Comparison of ENCODE assay signal across 16 cellular contexts in genomic region chr22:28345304-28345703, GRCh38.
A peak's percentile ranks its signal among the peaks of the same experiment; 100 is the strongest.
DNase-seq lines count a peak whose midpoint lies in the region; ATAC-seq, FAIRE-seq and TF ChIP-seq lines count a peak whose summit lies in the region.
"Had no signal": no experiment of that assay in that cellular context is flagged by ENCODE, and none has a peak within 500 bp of the region (broad histone marks: within the 10 kb centered on the region; RNA-seq: fewer than 3 reads in every experiment).

No MANE protein-coding gene starts in this region.

- WGBS in right cardiac atrium = 56% methylated on average over 2 of the region's 2 CpGs
- WGBS in testis, 2 donors = 59 to 68% methylated on average over 2 of the region's 2 CpGs

- no peaks in the 10 kb centered on the region for H3K4me1 ChIP-seq in astrocyte (ENCODE audit: insufficient read depth, low read length)
- peaks cover 4% of the 10 kb centered on the region for H3K4me1 ChIP-seq in right cardiac atrium (ENCODE audit: control insufficient read depth, insufficient read depth, low read length)
- H3K4me1 ChIP-seq in testis = no peaks in the 10 kb centered on the region

- no peaks in the 10 kb centered on the region for H3K79me2 ChIP-seq in astrocyte (ENCODE audit: insufficient read depth, low read length)

- H3K27me3 Mint-ChIP-seq in astrocyte (ENCODE audit: low read depth, unreplicated experiment) = no peaks in the 10 kb centered on the region
- no peaks in the 10 kb centered on the region for H3K27me3 Mint-ChIP-seq in activated CD4-positive, alpha-beta T cell treated with anti-CD3 and anti-CD28 coated beads, Interleukin-2, amount 10 ng/mL, durations not matched to agents 24 days and 14 days

- H3K36me3 ChIP-seq in astrocyte (ENCODE audit: insufficient read depth, low read length) (no peaks in the 10 kb centered on the region), testis (ENCODE audit: low read depth, missing control alignments) (no peaks in the 10 kb centered on the region)

- H3K4me3 Mint-ChIP-seq in astrocyte (ENCODE audit: unreplicated experiment) = no peak overlapping the region
- no peak overlapping the region for H3K4me3 Mint-ChIP-seq in activated CD4-positive, alpha-beta T cell treated with anti-CD3 and anti-CD28 coated beads, Interleukin-2, amount 10 ng/mL, durations not matched to agents 24 days and 14 days
- H3K4me3 Mint-ChIP-seq: activated naive CD4-positive, alpha-beta T cell treated with anti-CD3 and anti-CD28 coated beads, Interleukin-2, amount 10 ng/mL, durations not matched to agents 7 days and 5 days; neural crest cell had no signal

- TF ChIP-seq CTCF in astrocyte (IDR thresholded peaks at IDR 0.05; ENCODE audit: insufficient read depth, low read depth, low read length) (no peak), testis (IDR thresholded peaks at IDR 0.05) (no peak)

- peaks cover 11% of the 10 kb centered on the region for H3K4me1 Mint-ChIP-seq in astrocyte (ENCODE audit: low read depth, unreplicated experiment)
- peaks cover 2% of the 10 kb centered on the region for H3K4me1 Mint-ChIP-seq in activated CD4-positive, alpha-beta T cell treated with anti-CD3 and anti-CD28 coated beads, Interleukin-2, amount 10 ng/mL, durations not matched to agents 24 days and 14 days

- H2AFZ ChIP-seq in astrocyte (ENCODE audit: low read depth, low read length) = no peak overlapping the region

- no peaks in the 10 kb centered on the region for H3K9me3 Mint-ChIP-seq in astrocyte (ENCODE audit: unreplicated experiment)
- peaks cover 4% of the 10 kb centered on the region for H3K9me3 Mint-ChIP-seq in activated CD4-positive, alpha-beta T cell treated with anti-CD3 and anti-CD28 coated beads, Interleukin-2, amount 10 ng/mL, durations not matched to agents 24 days and 14 days
- peaks cover 0 to 5% of the 10 kb centered on the region in 2 donors for H3K9me3 Mint-ChIP-seq in activated naive CD4-positive, alpha-beta T cell treated with anti-CD3 and anti-CD28 coated beads, Interleukin-2, amount 50 U/mL, for 72 hours
- H3K9me3 Mint-ChIP-seq: activated naive CD4-positive, alpha-beta T cell treated with anti-CD3 and anti-CD28 coated beads, Interleukin-2, amount 10 ng/mL, durations not matched to agents 7 days and 5 days; neural crest cell had no signal

- H4K20me1 ChIP-seq in astrocyte (ENCODE audit: insufficient read depth, low read length) = peaks cover 3% of the 10 kb centered on the region

- TF ChIP-seq POLR2A in testis (IDR thresholded peaks at IDR 0.05) = no peak

- H3K9ac ChIP-seq in astrocyte (ENCODE audit: low read length) = no peak overlapping the region

- peak; percentile 67 to 80 for ATAC-seq in right cardiac atrium
- no peak for ATAC-seq in activated naive CD4-positive, alpha-beta T cell treated with anti-CD3 and anti-CD28 coated beads, Interleukin-2, amount 50 U/mL, for 72 hours

- no peak for FAIRE-seq in astrocyte (lab: Jason Lieb, UNC)
- FAIRE-seq: islet of Langerhans had no signal

- H3K27me3 ChIP-seq in astrocyte (ENCODE audit: insufficient read depth, low read length) (no peaks in the 10 kb centered on the region), right cardiac atrium (ENCODE audit: control insufficient read depth, insufficient read depth) (no peaks in the 10 kb centered on the region), testis (no peaks in the 10 kb centered on the region)

- no peak overlapping the region for H3K27ac ChIP-seq in astrocyte (ENCODE audit: low read depth, low read length)
- H3K27ac ChIP-seq in right cardiac atrium (ENCODE audit: low read length) = no peak overlapping the region
- peak overlapping the region in 1 of 2 donors; percentile 70 for H3K27ac ChIP-seq in testis
- H3K27ac ChIP-seq: SK-N-MC had no signal

- H3K9me3 ChIP-seq in astrocyte (ENCODE audit: insufficient read depth, low read depth, low read length) (no peaks in the 10 kb centered on the region), right cardiac atrium (ENCODE audit: control insufficient read depth, low read length) (no peaks in the 10 kb centered on the region), testis (no peaks in the 10 kb centered on the region)

- H3K4me3 ChIP-seq in astrocyte (ENCODE audit: insufficient read depth, low read depth, low read length) = no peak overlapping the region
- H3K4me3 ChIP-seq in right cardiac atrium (ENCODE audit: low read length) = peak overlapping the region; percentile 20
- H3K4me3 ChIP-seq in testis = no peak overlapping the region
- H3K4me3 ChIP-seq: SK-N-MC had no signal

- H3K4me2 ChIP-seq in astrocyte (ENCODE audit: low read length) = no peak overlapping the region

- intact Hi-C loops in right cardiac atrium (cut with DNase I) (no loop called here), testis (cut with DNase I; ENCODE audit: low total_unique reads) (no loop called here)
- intact Hi-C loops in activated CD4-positive, alpha-beta T cell treated with anti-CD3 and anti-CD28 coated beads, Interleukin-2, amount 10 ng/mL, durations not matched to agents 24 days and 14 days (cut with micrococcal nuclease) = no loop called here

- H3K36me3 Mint-ChIP-seq in astrocyte (ENCODE audit: low read depth, unreplicated experiment) = peaks cover 3% of the 10 kb centered on the region
- H3K36me3 Mint-ChIP-seq in activated CD4-positive, alpha-beta T cell treated with anti-CD3 and anti-CD28 coated beads, Interleukin-2, amount 10 ng/mL, durations not matched to agents 24 days and 14 days (ENCODE audit: low read depth) = no peaks in the 10 kb centered on the region
- H3K36me3 Mint-ChIP-seq in activated naive CD4-positive, alpha-beta T cell treated with anti-CD3 and anti-CD28 coated beads, Interleukin-2, amount 50 U/mL, for 72 hours = no peaks in the 10 kb centered on the region
- H3K36me3 Mint-ChIP-seq: activated naive CD4-positive, alpha-beta T cell treated with anti-CD3 and anti-CD28 coated beads, Interleukin-2, amount 10 ng/mL, durations not matched to agents 7 days and 5 days had no signal

- peak overlapping the region; percentile 67 for H3K27ac Mint-ChIP-seq in astrocyte (ENCODE audit: unreplicated experiment)
- H3K27ac Mint-ChIP-seq in activated CD4-positive, alpha-beta T cell treated with anti-CD3 and anti-CD28 coated beads, Interleukin-2, amount 10 ng/mL, durations not matched to agents 24 days and 14 days = no peak overlapping the region
- no peak overlapping the region for H3K27ac Mint-ChIP-seq in activated naive CD4-positive, alpha-beta T cell treated with anti-CD3 and anti-CD28 coated beads, Interleukin-2, amount 50 U/mL, for 72 hours
- H3K27ac Mint-ChIP-seq: activated naive CD4-positive, alpha-beta T cell treated with anti-CD3 and anti-CD28 coated beads, Interleukin-2, amount 10 ng/mL, durations not matched to agents 7 days and 5 days had no signal

- peak; percentile 44 for DNase-seq in GM04503 (ENCODE audit: low read depth)
- DNase-seq in astrocyte (ENCODE audit: low read depth) = no peak
- peak in 1 of 3 donors; percentile 57 for DNase-seq in right cardiac atrium
- DNase-seq in testis = peak; percentile 31
- DNase-seq in activated CD4-positive, alpha-beta T cell treated with anti-CD3 and anti-CD28 coated beads for 4 hours = no peak
- no peak for DNase-seq in activated CD4-positive, alpha-beta T cell treated with anti-CD3 and anti-CD28 coated beads, Interleukin-2, amount 10 ng/mL, durations not matched to agents 24 days and 14 days
- DNase-seq in inferior parietal cortex (ENCODE audit: extremely low spot score) = no peak
- DNase-seq in activated naive CD4-positive, alpha-beta T cell treated with anti-CD3 and anti-CD28 coated beads, Interleukin-2, amount 50 U/mL, for 72 hours (ENCODE audit: low spot score in 2 of 2) = no peak
- DNase-seq: activated naive CD4-positive, alpha-beta T cell treated with anti-CD3 and anti-CD28 coated beads, Interleukin-2, amount 10 ng/mL, durations not matched to agents 7 days and 5 days; caudate nucleus; NCI-H1092 treated with DMSO at 0.1 percent for 48 hours; NCI-H2107; NCI-H526 treated with DMSO at 0.1 percent for 48 hours had no signal

Comparison
In these comparisons a context has a peak if more than half of its experiments do, and no peak if none do; other contexts are left out.
1. DNase-seq: peak in GM04503 (single experiment) and testis (single experiment); none in astrocyte (single experiment), activated CD4-positive, alpha-beta T cell treated with anti-CD3 and anti-CD28 coated beads for 4 hours (0 of 2), activated CD4-positive, alpha-beta T cell treated with anti-CD3 and anti-CD28 coated beads, Interleukin-2, amount 10 ng/mL, durations not matched to agents 24 days and 14 days (single experiment), inferior parietal cortex (single experiment) and activated naive CD4-positive, alpha-beta T cell treated with anti-CD3 and anti-CD28 coated beads, Interleukin-2, amount 50 U/mL, for 72 hours (0 of 2).
2. ATAC-seq: peak in right cardiac atrium (2 of 2); none in activated naive CD4-positive, alpha-beta T cell treated with anti-CD3 and anti-CD28 coated beads, Interleukin-2, amount 50 U/mL, for 72 hours (0 of 2).